Comparison of ENCODE assay signal across 8 cellular contexts in genomic region chr22:43013355-43014061, GRCh38. TPM values are rescaled to one million over a fixed set of nuclear protein-coding genes. Genes with fewer than 3 reads are reported as not detected.
DNase-seq lines count a peak whose midpoint lies in the region; ATAC-seq and TF ChIP-seq lines count a peak whose summit lies in the region.

No MANE protein-coding gene starts in this region.

- in situ Hi-C loops in astrocyte of the spinal cord (cut with HindIII; ENCODE audit: low sequenced_read_pairs) (no loop called here), GM13977 (cut with MboI; ENCODE audit: low pct_unique_long_range_greater_than_20kb, low sequenced_read_pairs, unreplicated experiment) (no loop called here)

- DNase-seq in A673 (ENCODE audit: low spot score) (no peak), HFF-Myc (ENCODE audit: extremely low read depth, low read depth) (no peak), astrocyte of the spinal cord (ENCODE audit: low read depth, low spot score) (peak; percentile 39), mesendoderm (no peak), NCI-H510A treated with DMSO at 0.1 percent for 48 hours (lab: John Stamatoyannopoulos, UW) (no peak), GM13977 (ENCODE audit: low spot score) (no peak), KG1 (lab: John Stamatoyannopoulos, UW) (no peak)

- no peak for ATAC-seq in HG02678 (IDR thresholded peaks at IDR 0.05; ENCODE audit: unreplicated experiment)

- H2BK5ac ChIP-seq in mesendoderm (ENCODE audit: low read length): no peak overlapping the region

- no peak overlapping the region for H4K5ac ChIP-seq in mesendoderm (ENCODE audit: low read length)

- H3K18ac ChIP-seq in mesendoderm (ENCODE audit: low read length): no peak overlapping the region

- peaks cover 11% of the 10 kb centered on the region for H3K79me1 ChIP-seq in mesendoderm (ENCODE audit: low read length)

- H3K27ac ChIP-seq in A673 (ENCODE audit: low read depth, low read length, poor library complexity, severe bottlenecking) (no peak overlapping the region), mesendoderm (ENCODE audit: low read depth, low read length) (no peak overlapping the region)

- no peak for TF ChIP-seq CTCF in A673 (conservative IDR thresholded peaks at IDR 0.05; ENCODE audit: low read depth, low read length)
- TF ChIP-seq CTCF in HFF-Myc (IDR thresholded peaks at IDR 0.05; ENCODE audit: low read depth, low read length, missing control alignments): no peak
- TF ChIP-seq CTCF in astrocyte of the spinal cord (IDR thresholded peaks at IDR 0.05; ENCODE audit: low read depth, low read length): no peak
- no peak for TF ChIP-seq CTCF in GM13977 (IDR thresholded peaks at IDR 0.05; ENCODE audit: extremely low read depth, insufficient read depth, missing control alignments)

- no peak overlapping the region for H2BK15ac ChIP-seq in mesendoderm (replicated peaks; ENCODE audit: low read depth)

- H3K79me2 ChIP-seq in mesendoderm (ENCODE audit: control insufficient read depth, insufficient read depth, low read length): peaks cover 52% of the 10 kb centered on the region

- TSS peak; percentile 22 for BruUV-seq in A673 (replicated peaks; lab: Mats Ljungman, UMichigan)

- H3K9ac ChIP-seq in mesendoderm (ENCODE audit: low read length): peak overlapping the region; percentile 86

- H3K4me3 ChIP-seq in A673 (ENCODE audit: low read depth, low read length, poor library complexity, severe bottlenecking) (peak overlapping the region; percentile 86), HFF-Myc (replicated peaks; ENCODE audit: low read depth, low read length) (peak overlapping the region; percentile 61), astrocyte of the spinal cord (ENCODE audit: low read depth, low read length) (peak overlapping the region; percentile 91), mesendoderm (ENCODE audit: low read length) (peak overlapping the region; percentile 81)

- CTCF ChIA-PET in A673 (lab: Charles Lee): no interaction called here

- H3K36me3 ChIP-seq in A673 (ENCODE audit: insufficient read depth, low read length, poor library complexity, severe bottlenecking) (no peaks in the 10 kb centered on the region), mesendoderm (ENCODE audit: control insufficient read depth, insufficient read depth, low read length) (no peaks in the 10 kb centered on the region)

- peak overlapping the region; percentile 96 for H3K56ac ChIP-seq in mesendoderm (ENCODE audit: low read length)

- no peak overlapping the region for H2AK5ac ChIP-seq in mesendoderm (ENCODE audit: low read length)

- H3K4me1 ChIP-seq in A673 (ENCODE audit: insufficient read depth, low read length, poor library complexity, severe bottlenecking): peaks cover 10% of the 10 kb centered on the region
- H3K4me1 ChIP-seq in mesendoderm (ENCODE audit: control insufficient read depth, low read depth, low read length): peaks cover 5% of the 10 kb centered on the region

- WGBS in mesendoderm (ENCODE audit: extremely low coverage, insufficient coverage, low lambda C conversion rate): no CpG with 5 or more reads among the region's 9 CpGs

- POLR2A ChIA-PET in A673 (lab: Charles Lee; ENCODE audit: low non-redundant PET): no interaction called here

- H3K9me3 ChIP-seq in A673 (ENCODE audit: low read depth, low read length, poor library complexity, severe bottlenecking): no peaks in the 10 kb centered on the region

- H4K8ac ChIP-seq in mesendoderm (ENCODE audit: low read depth, low read length): no peak overlapping the region

- intact Hi-C loops in A673 (cut with micrococcal nuclease; ENCODE audit: unreplicated experiment): no loop called here

- H3K27me3 ChIP-seq in A673 (replicated peaks; ENCODE audit: insufficient read depth, low read depth, low read length, poor library complexity) (no peaks in the 10 kb centered on the region), mesendoderm (ENCODE audit: insufficient read depth, low read length, poor library complexity) (no peaks in the 10 kb centered on the region)

- peak overlapping the region; percentile 95 for H3K4me2 ChIP-seq in mesendoderm (ENCODE audit: low read length)

- no peak overlapping the region for H3K4ac ChIP-seq in mesendoderm (ENCODE audit: low read depth, low read length)

- no peak overlapping the region for H2BK120ac ChIP-seq in mesendoderm (ENCODE audit: low read depth, low read length)

- H3K23ac ChIP-seq in mesendoderm (ENCODE audit: low read length): no peak overlapping the region

RNA-seq across cellular contexts. Expression of gene PACSIN2, which starts 1.4 kb away (rescaled TPM):
- total RNA-seq in A673 (2021): 51.8 and 57.2 TPM in 2 replicates
- 48.6 TPM for polyA plus RNA-seq in mesendoderm (2013, experiment 1 of 2)
- 48.6 TPM for polyA plus RNA-seq in mesendoderm (2013, experiment 2 of 2)
